In the genomic region with DNA sequence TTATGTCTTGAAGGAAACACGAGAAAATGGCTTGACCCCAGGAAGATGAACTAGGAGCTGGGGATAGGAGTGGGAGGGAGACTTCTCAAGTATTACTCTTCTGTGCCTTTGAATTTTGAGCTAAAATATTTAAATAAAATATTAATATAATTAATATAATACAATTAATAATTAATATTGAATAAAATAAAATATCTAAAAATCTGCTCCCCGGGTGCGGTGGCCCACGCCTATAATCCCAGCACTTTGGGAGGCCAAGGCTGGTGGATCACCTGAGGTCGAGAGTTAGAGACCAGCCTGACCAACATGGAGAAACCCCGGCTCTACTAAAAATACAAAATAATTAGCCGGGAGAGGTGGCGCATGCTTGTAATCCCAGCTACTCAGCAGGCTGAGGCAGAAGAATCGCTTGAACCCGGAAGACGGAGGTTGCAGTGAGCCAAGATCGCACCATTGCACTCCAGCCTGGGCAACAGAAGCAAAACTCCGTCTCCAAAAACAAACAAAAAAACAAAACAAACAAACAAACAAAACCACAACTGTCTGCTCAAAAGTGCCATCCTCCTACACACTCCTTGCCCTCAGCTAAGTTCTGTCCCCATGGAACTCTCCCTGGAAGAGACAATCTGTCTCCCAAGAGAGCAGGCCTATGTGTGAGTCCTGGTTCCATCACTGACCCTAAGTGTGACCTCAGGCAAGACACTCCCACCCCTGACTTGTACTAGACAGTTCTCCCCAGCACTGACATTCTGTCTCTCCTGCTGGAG, we compare ENCODE assay signal across 22 cellular contexts. TPM values are rescaled to one million over a fixed set of nuclear protein-coding genes. Genes with fewer than 3 reads are reported as not detected.
DNase-seq lines count a peak whose midpoint lies in the region; ATAC-seq and TF ChIP-seq lines count a peak whose summit lies in the region.
"Had no signal": no experiment of that assay in that cellular context is flagged by ENCODE, and none has a peak within 500 bp of the region (broad histone marks: within the 10 kb centered on the region; RNA-seq: fewer than 3 reads in every experiment).

No MANE protein-coding gene starts in this region.

- WGBS in body of pancreas, 2 donors: 81% methylated on average over 13 of the region's 13 CpGs
- WGBS in trophoblast cell (ENCODE audit: extremely low coverage, insufficient coverage, insufficient read length): no CpG with 5 or more reads among the region's 13 CpGs
- 68 to 86% (median 85%) methylated on average over 8 to 13 of the region's 13 CpGs for WGBS in adrenal gland, 4 donors

- H3K4me3 ChIP-seq in HCT116 (replicated peaks in 1 of 2; ENCODE audit: low read depth in 1 of 2, low read length in 2 of 2) (no peak overlapping the region), body of pancreas (no peak overlapping the region), trophoblast cell (ENCODE audit: low read depth, low read length) (no peak overlapping the region), adrenal gland (no peak overlapping the region)
- H3K4me3 ChIP-seq: heart left ventricle, lower lobe of right lung, ovary, sigmoid colon, SJSA1, upper lobe of right lung had no signal

- RAD21 ChIA-PET in HCT116 (lab: Charles Lee; ENCODE audit: low non-redundant PET in 1 of 2, low total read pairs in 2 of 2, uncharacterized antibody in 2 of 2, unreplicated experiment in 2 of 2): no interaction called here

- H3K79me2 ChIP-seq in HCT116 (ENCODE audit: insufficient read depth, low read length) (no peaks in the 10 kb centered on the region), trophoblast cell (ENCODE audit: control insufficient read depth, insufficient read depth, low read length, poor library complexity) (peaks cover 1% of the 10 kb centered on the region)

- no peak overlapping the region for H4K8ac ChIP-seq in trophoblast cell (ENCODE audit: low read depth, low read length)

- H2BK12ac ChIP-seq in trophoblast cell (ENCODE audit: low read length): peak overlapping the region; percentile 83

- H3K4me1 ChIP-seq in HCT116 (ENCODE audit: control insufficient read depth in 1 of 2, insufficient read depth in 2 of 2, low read length in 2 of 2): peaks cover 87% of the 10 kb centered on the region in 2 experiments
- peaks cover 51% of the 10 kb centered on the region for H3K4me1 ChIP-seq in body of pancreas
- peaks cover 36 to 44% of the 10 kb centered on the region in 2 experiments for H3K4me1 ChIP-seq in trophoblast cell (ENCODE audit: control insufficient read depth in 1 of 2, insufficient read depth in 2 of 2, low read length in 2 of 2)
- peaks cover 9 to 16% of the 10 kb centered on the region in 2 donors for H3K4me1 ChIP-seq in adrenal gland (replicated peaks in 1 of 2)
- H3K4me1 ChIP-seq: SJSA1 had no signal

- H3K9ac ChIP-seq in HCT116 (ENCODE audit: low read length): peak overlapping the region; percentile 30
- no peak overlapping the region for H3K9ac ChIP-seq in trophoblast cell (ENCODE audit: low read length)

- H3K27me3 Mint-ChIP-seq in activated CD4-positive, alpha-beta T cell treated with anti-CD3 and anti-CD28 coated beads, Interleukin-2, amount 10 ng/mL, durations not matched to agents 7 days and 5 days: no peaks in the 10 kb centered on the region

- peaks cover 48% of the 10 kb centered on the region for H3K4me1 Mint-ChIP-seq in activated CD4-positive, alpha-beta T cell treated with anti-CD3 and anti-CD28 coated beads, Interleukin-2, amount 10 ng/mL, durations not matched to agents 7 days and 5 days

- no peak overlapping the region for H3K23ac ChIP-seq in trophoblast cell (ENCODE audit: low read length)

- H3K18ac ChIP-seq in trophoblast cell (ENCODE audit: low read length): no peak overlapping the region

- H4K12ac ChIP-seq in trophoblast cell (ENCODE audit: low read depth, low read length): no peak overlapping the region

- peak overlapping the region; percentile 86 for H2AFZ ChIP-seq in HCT116 (ENCODE audit: low read depth, low read length, poor library complexity, severe bottlenecking)
- no peak overlapping the region for H2AFZ ChIP-seq in trophoblast cell (ENCODE audit: insufficient read depth, low read length, poor library complexity)

- H3K27me3 ChIP-seq in HCT116 (ENCODE audit: insufficient read depth, low read length): no peaks in the 10 kb centered on the region
- no peaks in the 10 kb centered on the region for H3K27me3 ChIP-seq in body of pancreas
- H3K27me3 ChIP-seq in trophoblast cell (ENCODE audit: insufficient read depth, low read length): no peaks in the 10 kb centered on the region
- H3K27me3 ChIP-seq in adrenal gland: no peaks in the 10 kb centered on the region
- H3K27me3 ChIP-seq: heart left ventricle, ovary, SJSA1, upper lobe of right lung had no signal

- ATAC-seq in HCT116: no peak
- no peak for ATAC-seq in body of pancreas
- ATAC-seq: heart left ventricle; lower lobe of right lung; stimulated activated naive CD8-positive, alpha-beta T cell treated with anti-CD3 and anti-CD28 coated beads, Interleukin-15, amount 100 ng/mL, for 72 hours; upper lobe of right lung had no signal

- peaks cover 32% of the 10 kb centered on the region for H3K79me1 ChIP-seq in trophoblast cell (ENCODE audit: low read length)

- peak overlapping the region; percentile 55 for H3K27ac ChIP-seq in HCT116 (ENCODE audit: low read depth, low read length)
- peak overlapping the region in 3 of 4 donors; percentile 58 to 78 (median 68) for H3K27ac ChIP-seq in body of pancreas
- H3K27ac ChIP-seq in trophoblast cell (ENCODE audit: low read depth, low read length): peak overlapping the region; percentile 66
- peak overlapping the region in 1 of 5 donors; percentile 2 for H3K27ac ChIP-seq in adrenal gland
- H3K27ac ChIP-seq: heart left ventricle, lower lobe of right lung, ovary, sigmoid colon, SJSA1, upper lobe of right lung had no signal

- TF ChIP-seq POLR2A in HCT116 (IDR thresholded peaks at IDR 0.05; ENCODE audit: borderline replicate concordance, extremely low read depth, insufficient read depth, insufficient read length) (no peak), body of pancreas (IDR thresholded peaks at IDR 0.05) (no peak), adrenal gland (IDR thresholded peaks at IDR 0.05) (no peak)

- POLR2A ChIA-PET in activated CD4-positive, alpha-beta T cell treated with anti-CD3 and anti-CD28 coated beads, Interleukin-2, amount 10 ng/mL, durations not matched to agents 7 days and 5 days (lab: Charles Lee): no interaction called here
- POLR2A ChIA-PET in HCT116 (lab: Charles Lee): interaction anchor here (1.1 to 29.0 kb wide), 6 partner anchors 10 to 177 kb away, joined by 4 to 779 read pairs (median 7); partner anchors contain the start of genes CSNK2A1, RBCK1 and TRIB3

- no TSS peak for BruUV-seq in HCT116 (replicated peaks; lab: Mats Ljungman, UMichigan)

- H2BK5ac ChIP-seq in trophoblast cell (ENCODE audit: low read depth, low read length, poor library complexity): peak overlapping the region; percentile 29

- peak overlapping the region; percentile 38 for H3K27ac Mint-ChIP-seq in activated CD4-positive, alpha-beta T cell treated with anti-CD3 and anti-CD28 coated beads, Interleukin-2, amount 10 ng/mL, durations not matched to agents 7 days and 5 days

- no peaks in the 10 kb centered on the region for H3K36me3 ChIP-seq in HCT116 (ENCODE audit: control insufficient read depth in 1 of 2, insufficient read depth in 2 of 2, low read length in 2 of 2)
- H3K36me3 ChIP-seq in body of pancreas (replicated peaks in 1 of 2; ENCODE audit: insufficient read depth in 1 of 2, low read depth in 2 of 2): no peaks in the 10 kb centered on the region
- H3K36me3 ChIP-seq in trophoblast cell (ENCODE audit: control insufficient read depth in 1 of 2, insufficient read depth in 2 of 2, low read length in 2 of 2): no peaks in the 10 kb centered on the region
- H3K36me3 ChIP-seq in adrenal gland (replicated peaks in 1 of 2): no peaks in the 10 kb centered on the region
- H3K36me3 ChIP-seq: heart left ventricle, lower lobe of right lung, ovary, sigmoid colon, SJSA1, upper lobe of right lung had no signal

- H3K4me2 ChIP-seq in HCT116 (ENCODE audit: low read length): peak overlapping the region; percentile 55
- peak overlapping the region; percentile 11 for H3K4me2 ChIP-seq in trophoblast cell (ENCODE audit: low read length)

- no peak overlapping the region for H3K4me3 Mint-ChIP-seq in activated CD4-positive, alpha-beta T cell treated with anti-CD3 and anti-CD28 coated beads, Interleukin-2, amount 10 ng/mL, durations not matched to agents 7 days and 5 days

- no peak for DNase-seq in activated CD4-positive, alpha-beta T cell treated with anti-CD3 and anti-CD28 coated beads, Interleukin-2, amount 10 ng/mL, durations not matched to agents 7 days and 5 days
- DNase-seq in activated CD4-positive, alpha-beta T cell treated with anti-CD3 and anti-CD28 coated beads for 48 hours: no peak
- no peak for DNase-seq in HCT116 (ENCODE audit: low read depth, low spot score)
- no peak for DNase-seq in body of pancreas
- DNase-seq in trophoblast cell: no peak
- DNase-seq in NCI-H446 treated with DMSO at 0.1 percent for 48 hours (lab: John Stamatoyannopoulos, UW): no peak
- no peak for DNase-seq in DMS53 (lab: John Stamatoyannopoulos, UW)
- no peak for DNase-seq in adrenal gland
- DNase-seq: ACHN; activated naive CD4-positive, alpha-beta T cell treated with Interleukin-2 at 50 U/mL for 16 hours; C1 segment of cervical spinal cord; DMS153; heart left ventricle; lower lobe of right lung; MM.1S; NCI-H748 treated with DMSO at 0.1 percent for 48 hours; ovary; sigmoid colon; stimulated activated naive CD8-positive, alpha-beta T cell treated with anti-CD3 and anti-CD28 coated beads, Interleukin-15, amount 100 ng/mL, for 72 hours; T1000; upper lobe of right lung had no signal

- no peak overlapping the region for H2AK5ac ChIP-seq in trophoblast cell (ENCODE audit: low read length)

- H2BK120ac ChIP-seq in trophoblast cell (ENCODE audit: insufficient read depth, low read length, poor library complexity): peak overlapping the region; percentile 13

- H4K20me1 ChIP-seq in HCT116 (ENCODE audit: insufficient read depth): no peaks in the 10 kb centered on the region

- no peaks in the 10 kb centered on the region for H3K9me3 Mint-ChIP-seq in activated CD4-positive, alpha-beta T cell treated with anti-CD3 and anti-CD28 coated beads, Interleukin-2, amount 10 ng/mL, durations not matched to agents 7 days and 5 days
- H3K9me3 Mint-ChIP-seq: stimulated activated naive CD8-positive, alpha-beta T cell treated with anti-CD3 and anti-CD28 coated beads, Interleukin-15, amount 100 ng/mL, for 72 hours had no signal

- H3K14ac ChIP-seq in trophoblast cell (ENCODE audit: low read length): no peak overlapping the region

- H3K4ac ChIP-seq in trophoblast cell (ENCODE audit: low read depth, low read length): no peak overlapping the region

- no peak for TF ChIP-seq CTCF in HCT116 (IDR thresholded peaks at IDR 0.05 in 2 of 3, conservative IDR thresholded peaks at IDR 0.05 in 1 of 3; ENCODE audit: borderline replicate concordance in 1 of 3, insufficient read depth in 1 of 3, low read depth in 2 of 3, low read length in 2 of 3)
- no peak for TF ChIP-seq CTCF in body of pancreas (IDR thresholded peaks at IDR 0.05)
- TF ChIP-seq CTCF in adrenal gland (IDR thresholded peaks at IDR 0.05): no peak

- peaks cover 3% of the 10 kb centered on the region for H3K36me3 Mint-ChIP-seq in activated CD4-positive, alpha-beta T cell treated with anti-CD3 and anti-CD28 coated beads, Interleukin-2, amount 10 ng/mL, durations not matched to agents 7 days and 5 days (ENCODE audit: low read depth)

- no peak for TF ChIP-seq RAD21 in HCT116 (IDR thresholded peaks at IDR 0.05; ENCODE audit: low read depth)

- peak overlapping the region; percentile 71 for H4K91ac ChIP-seq in trophoblast cell (ENCODE audit: low read depth, low read length)

- no peaks in the 10 kb centered on the region for H3K9me2 ChIP-seq in HCT116 (ENCODE audit: insufficient read depth)

- H3K9me3 ChIP-seq in HCT116 (ENCODE audit: control insufficient read depth in 1 of 2, insufficient read depth in 1 of 2, low read depth in 1 of 2, low read length in 2 of 2) (no peaks in the 10 kb centered on the region), body of pancreas (no peaks in the 10 kb centered on the region), trophoblast cell (ENCODE audit: insufficient read depth, low read depth, low read length) (peaks cover 2% of the 10 kb centered on the region), adrenal gland (replicated peaks in 1 of 3) (no peaks in the 10 kb centered on the region)
- H3K9me3 ChIP-seq: heart left ventricle, lower lobe of right lung, ovary, sigmoid colon, SJSA1, upper lobe of right lung had no signal

- CTCF ChIA-PET in activated CD4-positive, alpha-beta T cell treated with anti-CD3 and anti-CD28 coated beads, Interleukin-2, amount 10 ng/mL, durations not matched to agents 7 days and 5 days (lab: Charles Lee): interaction anchor here (1.0 to 2.4 kb wide), 5 partner anchors 10 to 113 kb away, joined by 3 to 13 read pairs (median 3); partner anchors contain the start of gene TRIB3
- CTCF ChIA-PET in HCT116 (lab: Charles Lee): no interaction called here

- intact Hi-C loops in HCT116 (cut with micrococcal nuclease): no loop called here
- intact Hi-C loops in body of pancreas (cut with DNase I): no loop called here
- intact Hi-C loops in adrenal gland (cut with DNase I): no loop called here

RNA-seq across cellular contexts. Expression of gene TRIB3, which starts 13.7 kb away (rescaled TPM):
- 10 to 100 TPM; 16.0 to 18.8 TPM for total RNA-seq in activated CD4-positive, alpha-beta T cell treated with anti-CD3 and anti-CD28 coated beads, Interleukin-2, amount 10 ng/mL, durations not matched to agents 7 days and 5 days
- total RNA-seq in HCT116 (2021; ENCODE audit: unreplicated experiment) (113 TPM), body of pancreas (10 to 100 TPM; 13.2 to 19.8 TPM), adrenal gland (10 to 100 TPM in 4 of 8 donors, 1 to 10 TPM in 4; 6.4 to 39.7 (median 11.0) TPM)
- 184 and 189 TPM in 2 replicates for polyA plus RNA-seq in HCT116 (2012)
- polyA plus RNA-seq in trophoblast cell (2013): 30.6 and 32.9 TPM in 2 replicates
- polyA plus RNA-seq in adrenal gland: 10 to 100 TPM in 1 of 3 donors, 1 to 10 TPM in 2; 4.3 to 10.8 (median 5.3) TPM

RNA-seq across cellular contexts. Expression of gene NRSN2, which starts 20.0 kb away (rescaled TPM):
- 1 to 10 TPM in 1 of 2 experiments, under 1 TPM in 1; 0.87 to 1.2 TPM for total RNA-seq in activated CD4-positive, alpha-beta T cell treated with anti-CD3 and anti-CD28 coated beads, Interleukin-2, amount 10 ng/mL, durations not matched to agents 7 days and 5 days
- total RNA-seq in HCT116 (2021; ENCODE audit: unreplicated experiment): 1.9 TPM
- 2.0 and 2.5 TPM in 2 replicates for polyA plus RNA-seq in HCT116 (2012)
- total RNA-seq in body of pancreas: 10 to 100 TPM; 13.8 to 15.6 TPM
- 26.5 and 26.8 TPM in 2 replicates for polyA plus RNA-seq in trophoblast cell (2013)
- total RNA-seq in adrenal gland: 100 to 1,000 TPM in 2 of 8 donors, 10 to 100 TPM in 6; 45.5 to 146 (median 82.1) TPM
- polyA plus RNA-seq in adrenal gland: 100 to 1,000 TPM in 2 of 3 donors, 10 to 100 TPM in 1; 70.0 to 263 (median 249) TPM

RNA-seq across cellular contexts. Expression of gene RBCK1, which starts 41.2 kb away (rescaled TPM):
- 100 to 1,000 TPM; 135 to 155 TPM for total RNA-seq in activated CD4-positive, alpha-beta T cell treated with anti-CD3 and anti-CD28 coated beads, Interleukin-2, amount 10 ng/mL, durations not matched to agents 7 days and 5 days
- 180 TPM for total RNA-seq in HCT116 (2021; ENCODE audit: unreplicated experiment)
- polyA plus RNA-seq in HCT116 (2012): 404 and 522 TPM in 2 replicates
- 10 to 100 TPM; 36.1 to 95.9 TPM for total RNA-seq in body of pancreas
- 48.6 and 50.5 TPM in 2 replicates for polyA plus RNA-seq in trophoblast cell (2013)
- total RNA-seq in adrenal gland: 100 to 1,000 TPM in 6 of 8 donors, 10 to 100 TPM in 2; 79.4 to 163 (median 128) TPM
- polyA plus RNA-seq in adrenal gland: 100 to 1,000 TPM in 2 of 3 donors, 10 to 100 TPM in 1; 82.9 to 339 (median 253) TPM

RNA-seq across cellular contexts. Expression of gene SOX12, which starts 41.5 kb away (rescaled TPM):
- total RNA-seq in activated CD4-positive, alpha-beta T cell treated with anti-CD3 and anti-CD28 coated beads, Interleukin-2, amount 10 ng/mL, durations not matched to agents 7 days and 5 days: 1 to 10 TPM; 5.6 to 6.0 TPM
- total RNA-seq in HCT116 (2021; ENCODE audit: unreplicated experiment) (40.4 TPM), body of pancreas (10 to 100 TPM in 1 of 2 donors, 1 to 10 TPM in 1; 6.2 to 17.1 TPM), adrenal gland (10 to 100 TPM in 6 of 8 donors, 1 to 10 TPM in 2; 8.8 to 38.8 (median 13.9) TPM)
- polyA plus RNA-seq in HCT116 (2012): 21.0 and 24.0 TPM in 2 replicates
- polyA plus RNA-seq in trophoblast cell (2013): 15.3 and 15.5 TPM in 2 replicates
- 10 to 100 TPM in 1 of 3 donors, 1 to 10 TPM in 2; 2.0 to 12.8 (median 5.4) TPM for polyA plus RNA-seq in adrenal gland
